1 cellular context compared by ENCODE assay signal in the genomic region with DNA sequence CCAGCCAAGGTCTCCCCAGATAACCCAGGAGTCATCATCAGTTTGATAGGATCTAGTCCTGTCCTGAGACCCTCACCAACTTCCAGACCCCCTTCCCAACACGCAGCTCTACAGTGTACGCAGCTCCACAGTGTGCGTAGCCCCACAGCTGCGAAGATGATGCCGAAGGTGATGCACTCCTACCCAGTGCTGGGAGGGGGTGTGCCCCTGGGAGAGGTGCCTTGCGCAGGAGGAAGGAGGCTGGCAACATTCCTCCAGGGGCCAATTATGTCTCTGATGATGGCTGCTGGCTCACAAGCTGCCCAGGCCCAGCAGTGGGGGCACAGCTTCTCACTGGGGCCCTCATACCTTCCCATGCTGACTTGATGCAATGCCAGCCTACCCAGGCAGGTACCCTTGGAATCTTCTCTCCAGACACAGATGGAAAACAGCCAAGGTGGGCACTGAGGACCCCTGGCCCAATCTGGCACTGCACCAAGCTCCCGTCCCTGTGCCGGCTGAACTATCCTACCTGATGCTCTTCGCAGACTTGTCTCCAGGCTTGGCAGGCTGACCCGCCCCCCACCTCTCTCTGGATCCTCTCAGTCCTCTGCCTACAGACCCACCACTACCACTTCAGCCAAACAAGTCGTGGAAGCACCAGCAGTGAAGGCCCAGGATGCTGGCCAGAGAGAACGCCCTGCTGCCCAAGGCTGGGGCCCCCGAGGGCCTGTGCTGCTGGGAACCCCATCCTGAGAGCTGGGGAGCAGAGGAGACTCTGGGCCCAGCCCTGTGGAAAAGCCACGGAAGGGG.
A peak's percentile ranks its signal among the peaks of the same experiment; 100 is the strongest.
TF ChIP-seq lines count a peak whose summit lies in the region.

No MANE protein-coding gene starts in this region.

TF ChIP-seq in K562, 482 proteins besides CTCF, POLR2A, EP300 and RAD21:
- TF ChIP-seq POLR2G (IDR thresholded peaks at IDR 0.05; ENCODE audit: low read depth, low read length) = peak; percentile 26; the same call in 1 of the 2 replicates
- no peak for TF ChIP-seq ZNF766 (CRISPR knock-in tag; conservative IDR thresholded peaks at IDR 0.05)
- no peak for TF ChIP-seq THRA (IDR thresholded peaks at IDR 0.05)
- 0 out of 2 replicates have a peak, but pooled peaks have one; percentile 32 for TF ChIP-seq XRCC5 (IDR thresholded peaks at IDR 0.05; ENCODE audit: low read depth, low read length)
- TF ChIP-seq PHTF2 (CRISPR knock-in tag; IDR thresholded peaks at IDR 0.05) = no peak
- TF ChIP-seq RBFOX2 (IDR thresholded peaks at IDR 0.05; ENCODE audit: low read depth, low read length) = 0 out of 2 replicates have a peak, but pooled peaks have one; percentile 48
